ENCODE assay signal across 15 cellular contexts in genomic region chr10:124561206-124561605, GRCh38.
DNase-seq lines count a peak whose midpoint lies in the region; TF ChIP-seq lines count a peak whose summit lies in the region.
"Had no signal": no experiment of that assay in that cellular context is flagged by ENCODE, and none has a peak within 500 bp of the region (broad histone marks: within the 10 kb centered on the region; RNA-seq: fewer than 3 reads in every experiment).

No MANE protein-coding gene starts in this region.

- H3K4me2 ChIP-seq in mesendoderm (ENCODE audit: low read length), result no peak overlapping the region
- H3K4me2 ChIP-seq: GM23338 had no signal

- no peak for TF ChIP-seq POLR2A in esophagus muscularis mucosa (IDR thresholded peaks at IDR 0.05; ENCODE audit: low read depth)
- TF ChIP-seq POLR2A in tibial nerve (IDR thresholded peaks at IDR 0.05), result no peak

- H2BK120ac ChIP-seq in mesendoderm (ENCODE audit: low read depth, low read length), result no peak overlapping the region

- no peak overlapping the region for H4K5ac ChIP-seq in mesendoderm (ENCODE audit: low read length)

- TF ChIP-seq CTCF in esophagus muscularis mucosa (IDR thresholded peaks at IDR 0.05) (no peak), tibial nerve (IDR thresholded peaks at IDR 0.05) (no peak), osteocyte (IDR thresholded peaks at IDR 0.05) (no peak)

- H3K27ac ChIP-seq in esophagus muscularis mucosa (replicated peaks in 1 of 4) (peak overlapping the region; percentile 81 to 89 (median 85)), tibial nerve (peak overlapping the region in 3 of 4 donors; percentile 62 to 94 (median 91)), mesendoderm (ENCODE audit: low read depth, low read length) (no peak overlapping the region)
- H3K27ac ChIP-seq: SJSA1 had no signal

- no peaks in the 10 kb centered on the region for H3K79me1 ChIP-seq in mesendoderm (ENCODE audit: low read length)

- H3K4me3 ChIP-seq in adipocyte (ENCODE audit: low read length) (no peak overlapping the region), esophagus muscularis mucosa (no peak overlapping the region), tibial nerve (no peak overlapping the region), mesendoderm (ENCODE audit: low read length) (no peak overlapping the region)
- H3K4me3 ChIP-seq: GM23338, SJSA1 had no signal

- no peak overlapping the region for H3K4ac ChIP-seq in mesendoderm (ENCODE audit: low read depth, low read length)

- DNase-seq in adipocyte (ENCODE audit: low read depth), result no peak
- DNase-seq in esophagus muscularis mucosa (ENCODE audit: extremely low spot score), result no peak
- DNase-seq in posterior vena cava (ENCODE audit: low spot score), result peak; percentile 52
- no peak for DNase-seq in tibial nerve (ENCODE audit: low spot score in 2 of 2)
- DNase-seq in osteocyte (ENCODE audit: extremely low spot score, unreplicated experiment), result no peak
- no peak for DNase-seq in activated CD4-positive, alpha-beta T cell treated with anti-CD3 and anti-CD28 coated beads, Interleukin-2, amount 50 U/mL, for 4 hours
- no peak for DNase-seq in mesendoderm
- DNase-seq: activated B cell treated with CpG ODN at 0.5 μM for 24 hours; activated naive CD8-positive, alpha-beta T cell treated with anti-CD3 and anti-CD28 coated beads for 36 hours; endodermal cell; NCI-H1417 treated with DMSO at 0.1 percent for 48 hours; NCI-H2171 treated with DMSO at 0.1 percent for 48 hours; NCI-H82 had no signal

- no peak for TF ChIP-seq EP300 in esophagus muscularis mucosa (IDR thresholded peaks at IDR 0.05)
- no peak for TF ChIP-seq EP300 in tibial nerve (IDR thresholded peaks at IDR 0.05)

- peaks cover 51% of the 10 kb centered on the region for H3K4me1 ChIP-seq in adipocyte (ENCODE audit: control insufficient read depth, insufficient read depth, low read length)
- H3K4me1 ChIP-seq in esophagus muscularis mucosa, result peaks cover 45 to 53% (median 52%) of the 10 kb centered on the region in 4 donors
- peaks cover 0 to 36% (median 20%) of the 10 kb centered on the region in 4 donors for H3K4me1 ChIP-seq in tibial nerve
- H3K4me1 ChIP-seq in mesendoderm (ENCODE audit: control insufficient read depth, low read depth, low read length), result peaks cover 5% of the 10 kb centered on the region
- H3K4me1 ChIP-seq: SJSA1 had no signal

- no peak overlapping the region for H2BK15ac ChIP-seq in mesendoderm (replicated peaks; ENCODE audit: low read depth)

- no CpG with 5 or more reads among the region's 5 CpGs for WGBS in esophagus muscularis mucosa
- 70 to 75% methylated on average over 4 to 5 of the region's 5 CpGs for WGBS in tibial nerve, 2 donors
- no CpG with 5 or more reads among the region's 5 CpGs for WGBS in mesendoderm (ENCODE audit: extremely low coverage, insufficient coverage, low lambda C conversion rate)

- peaks cover 7% of the 10 kb centered on the region for H3K27me3 Mint-ChIP-seq in osteocyte (ENCODE audit: unreplicated experiment)
- H3K27me3 Mint-ChIP-seq: activated B cell treated with CpG ODN at 0.5 μM for 24 hours; activated naive CD8-positive, alpha-beta T cell treated with anti-CD3 and anti-CD28 coated beads for 36 hours had no signal

- H3K4me1 Mint-ChIP-seq in osteocyte (ENCODE audit: unreplicated experiment), result peaks cover 52% of the 10 kb centered on the region
- H3K4me1 Mint-ChIP-seq: activated naive CD8-positive, alpha-beta T cell treated with anti-CD3 and anti-CD28 coated beads for 36 hours had no signal

- H3K36me3 Mint-ChIP-seq in osteocyte (ENCODE audit: unreplicated experiment), result peaks cover 5% of the 10 kb centered on the region
- H3K36me3 Mint-ChIP-seq: activated naive CD8-positive, alpha-beta T cell treated with anti-CD3 and anti-CD28 coated beads for 36 hours had no signal

- H4K8ac ChIP-seq in mesendoderm (ENCODE audit: low read depth, low read length), result no peak overlapping the region

- no peak overlapping the region for H3K27ac Mint-ChIP-seq in osteocyte (ENCODE audit: unreplicated experiment)
- H3K27ac Mint-ChIP-seq: activated B cell treated with CpG ODN at 0.5 μM for 24 hours; activated naive CD8-positive, alpha-beta T cell treated with anti-CD3 and anti-CD28 coated beads for 36 hours; endodermal cell; GM23338 had no signal

- H3K27me3 ChIP-seq in adipocyte (replicated peaks; ENCODE audit: control insufficient read depth, insufficient read depth, low read length), result peaks cover 2% of the 10 kb centered on the region
- H3K27me3 ChIP-seq in esophagus muscularis mucosa, result no peaks in the 10 kb centered on the region
- H3K27me3 ChIP-seq in tibial nerve, result no peaks in the 10 kb centered on the region
- no peaks in the 10 kb centered on the region for H3K27me3 ChIP-seq in mesendoderm (ENCODE audit: insufficient read depth, low read length, poor library complexity)
- H3K27me3 ChIP-seq: SJSA1 had no signal

- H3K9ac ChIP-seq in adipocyte (ENCODE audit: low read length), result peak overlapping the region; percentile 78
- no peak overlapping the region for H3K9ac ChIP-seq in mesendoderm (ENCODE audit: low read length)

- H3K36me3 ChIP-seq in adipocyte (ENCODE audit: control insufficient read depth, insufficient read depth, low read length, severe bottlenecking) (no peaks in the 10 kb centered on the region), esophagus muscularis mucosa (no peaks in the 10 kb centered on the region), tibial nerve (no peaks in the 10 kb centered on the region), mesendoderm (ENCODE audit: control insufficient read depth, insufficient read depth, low read length) (no peaks in the 10 kb centered on the region)
- H3K36me3 ChIP-seq: SJSA1 had no signal

- no peaks in the 10 kb centered on the region for H3K79me2 ChIP-seq in mesendoderm (ENCODE audit: control insufficient read depth, insufficient read depth, low read length)

- peaks cover 5% of the 10 kb centered on the region for H3K9me3 ChIP-seq in adipocyte (ENCODE audit: control insufficient read depth, low read length)
- H3K9me3 ChIP-seq in esophagus muscularis mucosa, result no peaks in the 10 kb centered on the region
- H3K9me3 ChIP-seq in tibial nerve, result peaks cover 0 to 7% (median 0%) of the 10 kb centered on the region in 4 donors

- no peak overlapping the region for H2BK5ac ChIP-seq in mesendoderm (ENCODE audit: low read length)

- H3K9me3 Mint-ChIP-seq in osteocyte (ENCODE audit: unreplicated experiment), result peaks cover 5% of the 10 kb centered on the region
- H3K9me3 Mint-ChIP-seq: activated naive CD8-positive, alpha-beta T cell treated with anti-CD3 and anti-CD28 coated beads for 36 hours; endodermal cell had no signal

- no peak overlapping the region for H3K4me3 Mint-ChIP-seq in osteocyte (ENCODE audit: unreplicated experiment)
- H3K4me3 Mint-ChIP-seq: activated B cell treated with CpG ODN at 0.5 μM for 24 hours; activated naive CD8-positive, alpha-beta T cell treated with anti-CD3 and anti-CD28 coated beads for 36 hours; endodermal cell; GM23338 had no signal

- no peak overlapping the region for H3K23ac ChIP-seq in mesendoderm (ENCODE audit: low read length)

- H3K18ac ChIP-seq in mesendoderm (ENCODE audit: low read length), result no peak overlapping the region

- H3K56ac ChIP-seq in mesendoderm (ENCODE audit: low read length), result no peak overlapping the region

- intact Hi-C loops in esophagus muscularis mucosa (cut with DNase I), result no loop called here
- intact Hi-C loops in posterior vena cava (cut with DNase I), result no loop called here

- H2AK5ac ChIP-seq in mesendoderm (ENCODE audit: low read length), result no peak overlapping the region
